ENCODE assay signal across 1 cellular context in genomic region chr2:101823849-101824248, GRCh38.
TF ChIP-seq lines count a peak whose summit lies in the region.

No MANE protein-coding gene starts in this region.

TF ChIP-seq in GM23338, 12 proteins besides CTCF, POLR2A, EP300 and RAD21 (continued from another document):
- TF ChIP-seq STAT1 (IDR thresholded peaks at IDR 0.05; ENCODE audit: unreplicated experiment) (no peak), POLR2AphosphoS5 (IDR thresholded peaks at IDR 0.05; ENCODE audit: low read depth) (no peak), ZNF462 (CRISPR knock-in tag; IDR thresholded peaks at IDR 0.05) (no peak), EZH2phosphoT487 (IDR thresholded peaks at IDR 0.05; ENCODE audit: unreplicated experiment) (no peak), ZNF114 (CRISPR knock-in tag; IDR thresholded peaks at IDR 0.05) (no peak), CREB1 (CRISPR knock-in tag; IDR thresholded peaks at IDR 0.05; ENCODE audit: low read depth) (no peak), JUNB (IDR thresholded peaks at IDR 0.05; ENCODE audit: unreplicated experiment) (no peak)
- TF ChIP-seq, protein P1, sequence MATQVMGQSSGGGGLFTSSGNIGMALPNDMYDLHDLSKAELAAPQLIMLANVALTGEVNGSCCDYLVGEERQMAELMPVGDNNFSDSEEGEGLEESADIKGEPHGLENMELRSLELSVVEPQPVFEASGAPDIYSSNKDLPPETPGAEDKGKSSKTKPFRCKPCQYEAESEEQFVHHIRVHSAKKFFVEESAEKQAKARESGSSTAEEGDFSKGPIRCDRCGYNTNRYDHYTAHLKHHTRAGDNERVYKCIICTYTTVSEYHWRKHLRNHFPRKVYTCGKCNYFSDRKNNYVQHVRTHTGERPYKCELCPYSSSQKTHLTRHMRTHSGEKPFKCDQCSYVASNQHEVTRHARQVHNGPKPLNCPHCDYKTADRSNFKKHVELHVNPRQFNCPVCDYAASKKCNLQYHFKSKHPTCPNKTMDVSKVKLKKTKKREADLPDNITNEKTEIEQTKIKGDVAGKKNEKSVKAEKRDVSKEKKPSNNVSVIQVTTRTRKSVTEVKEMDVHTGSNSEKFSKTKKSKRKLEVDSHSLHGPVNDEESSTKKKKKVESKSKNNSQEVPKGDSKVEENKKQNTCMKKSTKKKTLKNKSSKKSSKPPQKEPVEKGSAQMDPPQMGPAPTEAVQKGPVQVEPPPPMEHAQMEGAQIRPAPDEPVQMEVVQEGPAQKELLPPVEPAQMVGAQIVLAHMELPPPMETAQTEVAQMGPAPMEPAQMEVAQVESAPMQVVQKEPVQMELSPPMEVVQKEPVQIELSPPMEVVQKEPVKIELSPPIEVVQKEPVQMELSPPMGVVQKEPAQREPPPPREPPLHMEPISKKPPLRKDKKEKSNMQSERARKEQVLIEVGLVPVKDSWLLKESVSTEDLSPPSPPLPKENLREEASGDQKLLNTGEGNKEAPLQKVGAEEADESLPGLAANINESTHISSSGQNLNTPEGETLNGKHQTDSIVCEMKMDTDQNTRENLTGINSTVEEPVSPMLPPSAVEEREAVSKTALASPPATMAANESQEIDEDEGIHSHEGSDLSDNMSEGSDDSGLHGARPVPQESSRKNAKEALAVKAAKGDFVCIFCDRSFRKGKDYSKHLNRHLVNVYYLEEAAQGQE (IDR thresholded peaks at IDR 0.05; ENCODE audit: unreplicated experiment) = no peak
- TF ChIP-seq, protein P2, sequence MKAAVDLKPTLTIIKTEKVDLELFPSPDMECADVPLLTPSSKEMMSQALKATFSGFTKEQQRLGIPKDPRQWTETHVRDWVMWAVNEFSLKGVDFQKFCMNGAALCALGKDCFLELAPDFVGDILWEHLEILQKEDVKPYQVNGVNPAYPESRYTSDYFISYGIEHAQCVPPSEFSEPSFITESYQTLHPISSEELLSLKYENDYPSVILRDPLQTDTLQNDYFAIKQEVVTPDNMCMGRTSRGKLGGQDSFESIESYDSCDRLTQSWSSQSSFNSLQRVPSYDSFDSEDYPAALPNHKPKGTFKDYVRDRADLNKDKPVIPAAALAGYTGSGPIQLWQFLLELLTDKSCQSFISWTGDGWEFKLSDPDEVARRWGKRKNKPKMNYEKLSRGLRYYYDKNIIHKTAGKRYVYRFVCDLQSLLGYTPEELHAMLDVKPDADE (IDR thresholded peaks at IDR 0.05) = no peak
